In genomic region chr19:49570138-49570856, GRCh38 we compare ENCODE assay signal across 8 cellular contexts. TPM values are rescaled to one million over a fixed set of nuclear protein-coding genes. Genes with fewer than 3 reads are reported as not detected.
A peak's percentile ranks its signal among the peaks of the same experiment; 100 is the strongest.
DNase-seq lines count a peak whose midpoint lies in the region; ATAC-seq and TF ChIP-seq lines count a peak whose summit lies in the region.

No MANE protein-coding gene starts in this region.

- H3K27me3 ChIP-seq in OCI-LY3 (ENCODE audit: low read depth, low read length): no peaks in the 10 kb centered on the region
- no peaks in the 10 kb centered on the region for H3K27me3 ChIP-seq in neural progenitor cell

- peak; percentile 38 to 60 for ATAC-seq in activated T-cell treated with anti-CD3 and anti-CD28 coated beads, Interleukin-2, amount 50 U/mL, for 4 hours

- peaks cover 6% of the 10 kb centered on the region for H3K36me3 Mint-ChIP-seq in activated T-cell treated with anti-CD3 and anti-CD28 coated beads, Interleukin-2, amount 50 U/mL, for 4 hours (ENCODE audit: insufficient read depth)
- H3K36me3 Mint-ChIP-seq in neural progenitor cell: peaks cover 7% of the 10 kb centered on the region

- no peaks in the 10 kb centered on the region for H3K27me3 Mint-ChIP-seq in activated T-cell treated with anti-CD3 and anti-CD28 coated beads, Interleukin-2, amount 50 U/mL, for 4 hours (ENCODE audit: low read depth)
- H3K27me3 Mint-ChIP-seq in neural progenitor cell (ENCODE audit: insufficient read depth, low read depth): peaks cover 4% of the 10 kb centered on the region

- H3K9me3 Mint-ChIP-seq in activated T-cell treated with anti-CD3 and anti-CD28 coated beads, Interleukin-2, amount 50 U/mL, for 4 hours: no peaks in the 10 kb centered on the region
- H3K9me3 Mint-ChIP-seq in neural progenitor cell: no peaks in the 10 kb centered on the region

- H3K9me3 ChIP-seq in OCI-LY3 (ENCODE audit: insufficient read depth, low read length) (no peaks in the 10 kb centered on the region), neural progenitor cell (ENCODE audit: low read depth) (no peaks in the 10 kb centered on the region)

- peaks cover 13% of the 10 kb centered on the region for H3K36me3 ChIP-seq in OCI-LY3 (replicated peaks; ENCODE audit: low read depth, low read length)
- H3K36me3 ChIP-seq in neural progenitor cell: no peaks in the 10 kb centered on the region

- H3K4me1 Mint-ChIP-seq in activated T-cell treated with anti-CD3 and anti-CD28 coated beads, Interleukin-2, amount 50 U/mL, for 4 hours (ENCODE audit: low read depth): peaks cover 55% of the 10 kb centered on the region
- H3K4me1 Mint-ChIP-seq in neural progenitor cell: peaks cover 14% of the 10 kb centered on the region

- 31 to 37% methylated on average over 14 of the region's 14 CpGs for WGBS in lower leg skin, 2 donors

- H3K4me1 ChIP-seq in OCI-LY3 (ENCODE audit: low read length) (peaks cover 6% of the 10 kb centered on the region), neural progenitor cell (no peaks in the 10 kb centered on the region)

- H2AFZ ChIP-seq in OCI-LY3 (ENCODE audit: low read depth, low read length): no peak overlapping the region
- no peak overlapping the region for H2AFZ ChIP-seq in neural progenitor cell (replicated peaks)

- no peak overlapping the region for H3K27ac ChIP-seq in OCI-LY3 (ENCODE audit: low read length)
- no peak overlapping the region for H3K27ac ChIP-seq in neural progenitor cell

- peak overlapping the region; percentile 46 for H3K4me2 ChIP-seq in OCI-LY3 (ENCODE audit: low read length)
- H3K4me2 ChIP-seq in neural progenitor cell: no peak overlapping the region

- intact Hi-C loops in lower leg skin (cut with DNase I; ENCODE audit: low total_unique reads): loop anchor here (10.0 kb wide), 1 partner anchor 95 kb away; the partner anchor contains the start of genes BCL2L12 and IRF3

- H3K27ac Mint-ChIP-seq in neural progenitor cell: peak overlapping the region; percentile 55

- no peak overlapping the region for H3K4me3 Mint-ChIP-seq in activated T-cell treated with anti-CD3 and anti-CD28 coated beads, Interleukin-2, amount 50 U/mL, for 4 hours
- peak overlapping the region; percentile 66 for H3K4me3 Mint-ChIP-seq in neural progenitor cell

- H3K9ac ChIP-seq in OCI-LY3 (ENCODE audit: low read length): peak overlapping the region; percentile 11; the same call in 1 of the 2 replicates
- H3K9ac ChIP-seq in neural progenitor cell: no peak overlapping the region

- no peak for TF ChIP-seq POLR2A in lower leg skin (IDR thresholded peaks at IDR 0.05)

- DNase-seq in Daoy (ENCODE audit: low read depth) (peak; percentile 78), fibroblast of the aortic adventitia (ENCODE audit: low read depth) (peak; percentile 92), neural progenitor cell (ENCODE audit: low spot score) (peak; percentile 91), GOT3 (lab: John Stamatoyannopoulos, UW) (no peak), lower leg skin (ENCODE audit: low spot score in 2 of 2) (no peak)
- peak; percentile 95 for DNase-seq in Jurkat, Clone E6-1 (ENCODE audit: low read depth, low spot score)
- peak; percentile 58 for DNase-seq in activated T-cell treated with anti-CD3 and anti-CD28 coated beads, Interleukin-2, amount 50 U/mL, for 4 hours

- peaks cover 16% of the 10 kb centered on the region for H3F3A ChIP-seq in neural progenitor cell (ENCODE audit: low read depth)

- H3K79me2 ChIP-seq in OCI-LY3 (ENCODE audit: low read length): peaks cover 50% of the 10 kb centered on the region
- peaks cover 66% of the 10 kb centered on the region for H3K79me2 ChIP-seq in neural progenitor cell (ENCODE audit: low read depth)

- TF ChIP-seq CTCF in OCI-LY3 (IDR thresholded peaks at IDR 0.05; ENCODE audit: low read depth, low read length): peak; percentile 97
- TF ChIP-seq CTCF in fibroblast of the aortic adventitia (IDR thresholded peaks at IDR 0.05; ENCODE audit: insufficient read depth, low read length): peak; percentile 99
- peak; percentile 98 for TF ChIP-seq CTCF in neural progenitor cell (IDR thresholded peaks at IDR 0.05)
- peak in 1 of 3 donors; percentile 91 for TF ChIP-seq CTCF in lower leg skin (IDR thresholded peaks at IDR 0.05)

- no peak overlapping the region for H3K4me3 ChIP-seq in Jurkat, Clone E6-1 (ENCODE audit: low read length)
- H3K4me3 ChIP-seq in OCI-LY3 (ENCODE audit: low read length) (no peak overlapping the region), fibroblast of the aortic adventitia (ENCODE audit: low read depth, low read length) (no peak overlapping the region), neural progenitor cell (no peak overlapping the region), lower leg skin (ENCODE audit: low read depth, poor library complexity, severe bottlenecking) (no peak overlapping the region)

- H4K20me1 ChIP-seq in OCI-LY3 (ENCODE audit: insufficient read depth, low read length): peaks cover 12% of the 10 kb centered on the region; the same call in 1 of the 2 replicates
- peaks cover 50% of the 10 kb centered on the region for H4K20me1 ChIP-seq in neural progenitor cell (ENCODE audit: low read depth)

RNA-seq across cellular contexts. Expression of gene NOSIP, which starts 10.1 kb away (rescaled TPM):
- 182 and 246 TPM in 2 replicates for total RNA-seq in Daoy (2014; rRNA removed; shearing (Covaris generic))
- 137 TPM for polyA plus RNA-seq in Jurkat, Clone E6-1 (2012; ENCODE audit: insufficient read depth, insufficient read length)
- 10 to 100 TPM; 86.0 to 89.6 (median 87.0) TPM for total RNA-seq in activated T-cell treated with anti-CD3 and anti-CD28 coated beads, Interleukin-2, amount 50 U/mL, for 4 hours
- total RNA-seq in fibroblast of the aortic adventitia (ENCODE audit: low replicate concordance) (35.7 and 46.9 TPM in 2 replicates), neural progenitor cell (ENCODE audit: low replicate concordance) (26.2 and 68.3 TPM in 2 replicates), lower leg skin (10 to 100 TPM; 62.0 to 84.8 (median 66.8) TPM)

RNA-seq across cellular contexts. Expression of gene PRRG2, which starts 10.8 kb away (rescaled TPM):
- 0.30 and 5.8 TPM in 2 replicates for total RNA-seq in Daoy (2014; rRNA removed; shearing (Covaris generic))
- 0.66 TPM for polyA plus RNA-seq in Jurkat, Clone E6-1 (2012; ENCODE audit: insufficient read depth, insufficient read length)
- 1 to 10 TPM; 1.0 to 1.4 (median 1.3) TPM for total RNA-seq in activated T-cell treated with anti-CD3 and anti-CD28 coated beads, Interleukin-2, amount 50 U/mL, for 4 hours
- total RNA-seq in fibroblast of the aortic adventitia (ENCODE audit: low replicate concordance): 0.27 and 0.57 TPM in 2 replicates
- 0.09 and 0.68 TPM in 2 replicates for total RNA-seq in neural progenitor cell (ENCODE audit: low replicate concordance)
- total RNA-seq in lower leg skin: 10 to 100 TPM; 13.9 to 31.2 (median 18.6) TPM

RNA-seq across cellular contexts. Expression of gene PRR12, which starts 20.7 kb away (rescaled TPM):
- 1.7 and 2.5 TPM in 2 replicates for total RNA-seq in Daoy (2014; rRNA removed; shearing (Covaris generic))
- polyA plus RNA-seq in Jurkat, Clone E6-1 (2012; ENCODE audit: insufficient read depth, insufficient read length): 14.4 TPM
- total RNA-seq in activated T-cell treated with anti-CD3 and anti-CD28 coated beads, Interleukin-2, amount 50 U/mL, for 4 hours: 10 to 100 TPM; 28.0 to 33.1 (median 28.7) TPM
- 3.2 and 3.7 TPM in 2 replicates for total RNA-seq in fibroblast of the aortic adventitia (ENCODE audit: low replicate concordance)
- 3.2 and 9.0 TPM in 2 replicates for total RNA-seq in neural progenitor cell (ENCODE audit: low replicate concordance)
- total RNA-seq in lower leg skin: 10 to 100 TPM; 19.6 to 53.1 (median 24.5) TPM

RNA-seq across cellular contexts. Expression of gene RCN3, which starts 42.5 kb away (rescaled TPM):
- total RNA-seq in Daoy (2014; rRNA removed; shearing (Covaris generic)): 178 and 202 TPM in 2 replicates
- polyA plus RNA-seq in Jurkat, Clone E6-1 (2012; ENCODE audit: insufficient read depth, insufficient read length): 9.3 TPM
- 1 to 10 TPM; 2.4 to 4.0 (median 3.5) TPM for total RNA-seq in activated T-cell treated with anti-CD3 and anti-CD28 coated beads, Interleukin-2, amount 50 U/mL, for 4 hours
- total RNA-seq in fibroblast of the aortic adventitia (ENCODE audit: low replicate concordance): 121 and 181 TPM in 2 replicates
- 4.2 and 4.5 TPM in 2 replicates for total RNA-seq in neural progenitor cell (ENCODE audit: low replicate concordance)
- 10 to 100 TPM in 2 of 4 donors, 1 to 10 TPM in 2; 8.8 to 15.3 (median 10.9) TPM for total RNA-seq in lower leg skin

RNA-seq across cellular contexts. Expression of gene FCGRT, which starts 57.8 kb away (rescaled TPM):
- 3.5 and 3.7 TPM in 2 replicates for total RNA-seq in Daoy (2014; rRNA removed; shearing (Covaris generic))
- 68.6 TPM for polyA plus RNA-seq in Jurkat, Clone E6-1 (2012; ENCODE audit: insufficient read depth, insufficient read length)
- total RNA-seq in activated T-cell treated with anti-CD3 and anti-CD28 coated beads, Interleukin-2, amount 50 U/mL, for 4 hours: 1 to 10 TPM; 5.8 to 9.5 (median 8.9) TPM
- total RNA-seq in fibroblast of the aortic adventitia (ENCODE audit: low replicate concordance) (73.8 and 132 TPM in 2 replicates), neural progenitor cell (ENCODE audit: low replicate concordance) (10.0 and 30.8 TPM in 2 replicates), lower leg skin (100 to 1,000 TPM; 130 to 198 (median 146) TPM)

Comparison
In these comparisons a context has a peak if more than half of its experiments do, and no peak if none do; other contexts are left out.
1. DNase-seq: peak in Daoy (single experiment), Jurkat, Clone E6-1 (single experiment), activated T-cell treated with anti-CD3 and anti-CD28 coated beads, Interleukin-2, amount 50 U/mL, for 4 hours (single experiment), fibroblast of the aortic adventitia (single experiment) and neural progenitor cell (single experiment); none in GOT3 (single experiment) and lower leg skin (0 of 2).